In the genomic region with DNA sequence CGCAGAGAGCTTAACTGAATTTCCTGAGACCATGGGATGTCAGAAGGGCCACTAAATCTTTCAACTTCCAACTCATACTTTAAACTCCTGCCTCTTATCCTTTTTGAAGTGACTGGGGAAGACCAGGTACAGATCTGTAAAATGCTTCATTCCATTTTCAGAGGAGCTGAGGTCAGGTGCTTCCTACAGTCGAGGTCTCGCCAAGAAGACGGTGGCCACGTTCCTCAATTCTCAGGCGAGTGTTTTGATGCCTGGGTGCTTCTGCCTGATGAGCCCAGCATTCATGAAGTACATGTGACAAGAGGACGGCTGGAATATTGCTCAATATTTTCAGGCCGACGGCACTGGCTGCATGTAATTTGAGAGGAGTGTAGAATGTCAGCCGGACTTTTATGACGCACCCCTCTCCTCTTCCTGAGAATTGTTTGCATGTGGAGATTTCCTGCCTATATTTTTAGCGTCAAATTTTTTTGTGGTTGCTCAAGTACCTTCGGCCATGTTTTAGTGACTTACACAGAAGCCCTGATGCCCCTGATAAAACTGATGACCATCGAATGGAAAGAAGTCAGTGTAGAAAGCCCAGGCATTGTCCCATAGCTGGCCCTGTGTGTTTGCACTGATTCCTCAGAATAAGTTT, we compare ENCODE assay signal across 9 cellular contexts. TPM values are rescaled to one million over a fixed set of nuclear protein-coding genes. Genes with fewer than 3 reads are reported as not detected.
DNase-seq lines count a peak whose midpoint lies in the region; ATAC-seq and TF ChIP-seq lines count a peak whose summit lies in the region.
"Had no signal": no experiment of that assay in that cellular context is flagged by ENCODE, and none has a peak within 500 bp of the region (broad histone marks: within the 10 kb centered on the region; RNA-seq: fewer than 3 reads in every experiment).

No MANE protein-coding gene starts in this region.

- peak overlapping the region; percentile 83 for H3K9ac ChIP-seq in skeletal muscle satellite cell (ENCODE audit: low read depth, low read length)

- no peaks in the 10 kb centered on the region for H3K9me3 ChIP-seq in skeletal muscle satellite cell (replicated peaks; ENCODE audit: low read length)
- H3K9me3 ChIP-seq: HAP-1 had no signal

- peak; percentile 77 for DNase-seq in AG20443 (ENCODE audit: low spot score)
- peak; percentile 79 for DNase-seq in HS-27A (ENCODE audit: low read depth)
- peak; percentile 55 for DNase-seq in T1000 (lab: John Stamatoyannopoulos, UW)
- DNase-seq in foreskin fibroblast: peak; percentile 98
- DNase-seq in ACHN: no peak
- DNase-seq in RKO (ENCODE audit: low spot score): no peak

- no peaks in the 10 kb centered on the region for H3K36me3 ChIP-seq in skeletal muscle satellite cell (ENCODE audit: insufficient read depth, low read length)
- H3K36me3 ChIP-seq: HAP-1 had no signal

- H3K4me3 ChIP-seq in foreskin fibroblast (ENCODE audit: low read depth in 1 of 2, low read length in 2 of 2) (no peak overlapping the region), skeletal muscle satellite cell (ENCODE audit: low read length) (peak overlapping the region; percentile 26)
- H3K4me3 ChIP-seq: HAP-1 had no signal

- no peak for TF ChIP-seq CTCF in foreskin fibroblast (IDR thresholded peaks at IDR 0.05; ENCODE audit: low read depth, low read length)

- in situ Hi-C loops in ACHN (cut with HindIII; ENCODE audit: low pct_ligation_motif_present, low pct_unique_long_range_greater_than_20kb, low sequenced_read_pairs): loop anchor here (25.0 kb wide), 1 partner anchor 476 kb away; no protein-coding TSS in a partner anchor

- ATAC-seq in GM21515 (IDR thresholded peaks at IDR 0.05; ENCODE audit: unreplicated experiment): no peak

- H3K4me2 ChIP-seq in skeletal muscle satellite cell (ENCODE audit: low read length): peak overlapping the region; percentile 58

- no peaks in the 10 kb centered on the region for H3K27me3 ChIP-seq in skeletal muscle satellite cell (ENCODE audit: control insufficient read depth, insufficient read depth, low read length)

- H3K4me1 ChIP-seq in skeletal muscle satellite cell (ENCODE audit: control insufficient read depth, insufficient read depth, low read length): peaks cover 84% of the 10 kb centered on the region

RNA-seq across cellular contexts. Expression of gene GLRX, which starts 38.8 kb away (rescaled TPM):
- 119 and 152 TPM in 2 replicates for total RNA-seq in skeletal muscle satellite cell (2012; rRNA removed)

Comparison
In these comparisons a context has a peak if more than half of its experiments do, and no peak if none do; other contexts are left out.
1. DNase-seq: peak in AG20443 (single experiment), HS-27A (single experiment), T1000 (single experiment) and foreskin fibroblast (2 of 2); none in ACHN (single experiment) and RKO (single experiment).